Comparison of ENCODE assay signal across 8 cellular contexts in the genomic region with DNA sequence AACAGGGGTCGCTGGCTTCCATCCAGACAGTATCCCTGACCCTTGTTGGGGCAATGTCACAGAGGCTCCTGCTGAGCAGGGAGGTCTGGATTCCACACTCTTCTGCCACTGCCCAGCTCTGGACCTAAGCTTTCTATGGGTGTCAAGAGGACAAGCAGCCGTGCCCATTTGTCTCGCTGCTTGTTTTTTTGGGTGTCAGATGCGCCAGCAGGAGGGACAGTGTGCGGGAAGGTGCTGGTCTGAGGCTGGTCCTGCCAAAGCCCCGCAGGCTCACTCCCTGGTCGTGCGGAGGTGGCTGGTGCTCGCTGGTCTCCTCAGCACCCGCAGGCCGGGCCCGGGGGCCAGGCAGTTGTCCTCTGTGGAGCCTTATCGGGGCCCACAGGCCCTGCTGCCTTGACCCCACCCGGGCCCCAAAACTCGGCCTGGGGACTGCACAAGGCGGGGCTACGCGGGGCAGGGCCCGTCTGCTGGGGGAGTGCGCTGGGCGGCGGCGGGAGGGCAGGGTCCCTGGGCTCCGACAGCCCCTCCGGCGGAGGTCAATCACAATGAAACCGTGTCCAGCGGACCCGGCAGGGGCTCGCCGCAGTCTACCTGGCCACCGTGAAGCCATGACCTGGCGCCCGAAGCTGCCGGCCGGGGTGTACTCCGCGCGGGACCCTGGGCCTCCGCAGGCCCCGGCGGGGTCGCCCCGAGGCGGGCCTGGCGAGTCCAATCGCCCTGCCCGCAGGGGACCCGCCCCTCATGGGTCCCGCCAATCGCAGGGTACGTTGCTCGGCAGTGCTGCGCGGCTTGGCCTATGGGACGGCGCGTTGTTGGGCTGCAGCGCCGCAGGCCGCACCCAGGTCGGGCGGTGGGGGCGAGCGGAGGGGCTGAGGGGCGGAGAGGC. TPM values are rescaled to one million over a fixed set of nuclear protein-coding genes. Genes with fewer than 3 reads are reported as not detected.
DNase-seq lines count a peak whose midpoint lies in the region; ATAC-seq, FAIRE-seq and TF ChIP-seq lines count a peak whose summit lies in the region.

A gene with protein sequence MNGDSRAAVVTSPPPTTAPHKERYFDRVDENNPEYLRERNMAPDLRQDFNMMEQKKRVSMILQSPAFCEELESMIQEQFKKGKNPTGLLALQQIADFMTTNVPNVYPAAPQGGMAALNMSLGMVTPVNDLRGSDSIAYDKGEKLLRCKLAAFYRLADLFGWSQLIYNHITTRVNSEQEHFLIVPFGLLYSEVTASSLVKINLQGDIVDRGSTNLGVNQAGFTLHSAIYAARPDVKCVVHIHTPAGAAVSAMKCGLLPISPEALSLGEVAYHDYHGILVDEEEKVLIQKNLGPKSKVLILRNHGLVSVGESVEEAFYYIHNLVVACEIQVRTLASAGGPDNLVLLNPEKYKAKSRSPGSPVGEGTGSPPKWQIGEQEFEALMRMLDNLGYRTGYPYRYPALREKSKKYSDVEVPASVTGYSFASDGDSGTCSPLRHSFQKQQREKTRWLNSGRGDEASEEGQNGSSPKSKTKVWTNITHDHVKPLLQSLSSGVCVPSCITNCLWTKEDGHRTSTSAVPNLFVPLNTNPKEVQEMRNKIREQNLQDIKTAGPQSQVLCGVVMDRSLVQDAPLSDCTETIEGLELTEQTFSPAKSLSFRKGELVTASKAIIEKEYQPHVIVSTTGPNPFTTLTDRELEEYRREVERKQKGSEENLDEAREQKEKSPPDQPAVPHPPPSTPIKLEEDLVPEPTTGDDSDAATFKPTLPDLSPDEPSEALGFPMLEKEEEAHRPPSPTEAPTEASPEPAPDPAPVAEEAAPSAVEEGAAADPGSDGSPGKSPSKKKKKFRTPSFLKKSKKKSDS (plus strand): TSS at position 822 of the 886 bp plus-strand sequence. CDS start 32,072 bp downstream, outside the sequence.

- 1 to 2% methylated on average over 64 to 66 of the region's 66 CpGs for WGBS in esophagus, 2 donors

- no peak for TF ChIP-seq CTCF in D721Med (IDR thresholded peaks at IDR 0.05; ENCODE audit: insufficient read depth, missing control alignments)

- H3K9me3 Mint-ChIP-seq in activated T-cell treated with anti-CD3 and anti-CD28 coated beads, Interleukin-2, amount 50 U/mL, for 24 hours: peaks cover 3% of the 10 kb centered on the region

- H3K4me1 ChIP-seq in esophagus (ENCODE audit: control insufficient read depth in 2 of 2, insufficient read depth in 2 of 2, low read length in 1 of 2) (peaks cover 0 to 5% of the 10 kb centered on the region in 2 donors), muscle layer of colon (ENCODE audit: insufficient read depth, low read length) (peaks cover 33% of the 10 kb centered on the region)

- peaks cover 64% of the 10 kb centered on the region for H3K4me1 Mint-ChIP-seq in activated T-cell treated with anti-CD3 and anti-CD28 coated beads, Interleukin-2, amount 50 U/mL, for 24 hours (ENCODE audit: low read depth)

- H3K9me3 ChIP-seq in esophagus (ENCODE audit: control insufficient read depth in 2 of 2, insufficient read depth in 1 of 2, low read depth in 1 of 2, low read length in 1 of 2): no peaks in the 10 kb centered on the region
- H3K9me3 ChIP-seq in muscle layer of colon (ENCODE audit: low read length): no peaks in the 10 kb centered on the region

- H3K36me3 ChIP-seq in esophagus (ENCODE audit: control insufficient read depth in 2 of 2, insufficient read depth in 2 of 2, low read length in 1 of 2) (no peaks in the 10 kb centered on the region), muscle layer of colon (ENCODE audit: insufficient read depth, low read length) (no peaks in the 10 kb centered on the region)

- peak within 1 kb of the TSS; percentile 92 for H3K27ac Mint-ChIP-seq in activated T-cell treated with anti-CD3 and anti-CD28 coated beads, Interleukin-2, amount 50 U/mL, for 24 hours

- peak within 1 kb of the TSS; percentile 87 for H3K9ac ChIP-seq in muscle layer of colon (ENCODE audit: low read length)

- H3K27me3 ChIP-seq in esophagus (ENCODE audit: control insufficient read depth in 1 of 2, insufficient read depth in 2 of 2, low read length in 2 of 2): no peaks in the 10 kb centered on the region
- no peaks in the 10 kb centered on the region for H3K27me3 ChIP-seq in muscle layer of colon (ENCODE audit: control insufficient read depth in 1 of 2, insufficient read depth in 2 of 2, low read length in 2 of 2)

- H3K4me3 ChIP-seq in esophagus (ENCODE audit: low read depth in 1 of 2, low read length in 2 of 2) (peak within 1 kb of the TSS; percentile 80 to 96), muscle layer of colon (ENCODE audit: low read depth in 1 of 2, low read length in 2 of 2) (peak within 1 kb of the TSS; percentile 77 to 98)

- peak; percentile 98 for DNase-seq in D721Med (ENCODE audit: insufficient read length, low spot score)
- peak; percentile 99 for DNase-seq in HTR-8/SVneo (ENCODE audit: insufficient read length, low spot score)
- DNase-seq in OCI-M1 (lab: John Stamatoyannopoulos, UW): peak; percentile 95
- peak; percentile 100 for DNase-seq in activated T-cell treated with anti-CD3 and anti-CD28 coated beads, Interleukin-2, amount 50 U/mL, for 24 hours
- DNase-seq in stimulated activated CD8-positive, alpha-beta memory T cell treated with anti-CD3 and anti-CD28 coated beads, Interleukin-7, amount 100 ng/mL, for 1 hour (ENCODE audit: low read depth in 2 of 2): peak; percentile 95 to 97

- ATAC-seq in GM21367 (IDR thresholded peaks at IDR 0.05; ENCODE audit: unreplicated experiment): peak; percentile 71

- H3K36me3 Mint-ChIP-seq in activated T-cell treated with anti-CD3 and anti-CD28 coated beads, Interleukin-2, amount 50 U/mL, for 24 hours (ENCODE audit: low read depth): peaks cover 20% of the 10 kb centered on the region

- H3K27ac ChIP-seq in esophagus (ENCODE audit: low read depth in 2 of 2, low read length in 1 of 2) (peak within 1 kb of the TSS; percentile 88 to 93), muscle layer of colon (ENCODE audit: low read depth, low read length) (peak within 1 kb of the TSS; percentile 97)

- peak within 1 kb of the TSS; percentile 91 for H3K4me3 Mint-ChIP-seq in activated T-cell treated with anti-CD3 and anti-CD28 coated beads, Interleukin-2, amount 50 U/mL, for 24 hours

- FAIRE-seq in D721Med (lab: Jason Lieb, UNC) (no peak), HTR-8/SVneo (lab: Jason Lieb, UNC) (peak; percentile 98)

- no peaks in the 10 kb centered on the region for H3K27me3 Mint-ChIP-seq in activated T-cell treated with anti-CD3 and anti-CD28 coated beads, Interleukin-2, amount 50 U/mL, for 24 hours

RNA-seq across cellular contexts. Expression of the gene that starts here (rescaled TPM):
- polyA plus RNA-seq in esophagus: 100 to 1,000 TPM; 102 to 156 TPM

Comparison
In these comparisons a context has a peak if more than half of its experiments do, and no peak if none do; other contexts are left out.
1. Peak in every context shown above with its lines: DNase-seq, ATAC-seq, H3K4me3 ChIP-seq and H3K27ac ChIP-seq.